In genomic region chr6:125839879-125840278, GRCh38 we compare ENCODE assay signal across 18 cellular contexts. TPM values are rescaled to one million over a fixed set of nuclear protein-coding genes. Genes with fewer than 3 reads are reported as not detected.
A peak's percentile ranks its signal among the peaks of the same experiment; 100 is the strongest.
DNase-seq lines count a peak whose midpoint lies in the region; ATAC-seq, FAIRE-seq and TF ChIP-seq lines count a peak whose summit lies in the region.
"Had no signal": no experiment of that assay in that cellular context is flagged by ENCODE, and none has a peak within 500 bp of the region (broad histone marks: within the 10 kb centered on the region; RNA-seq: fewer than 3 reads in every experiment).

No MANE protein-coding gene starts in this region.

- H3K27ac Mint-ChIP-seq in endothelial cell (ENCODE audit: unreplicated experiment): peak overlapping the region; percentile 65
- H3K27ac Mint-ChIP-seq: CD4-positive, CD25-positive, alpha-beta regulatory T cell had no signal

- H3K36me3 Mint-ChIP-seq in endothelial cell (ENCODE audit: low read depth, unreplicated experiment): peaks cover 4% of the 10 kb centered on the region

- H3K4me1 ChIP-seq in small intestine (ENCODE audit: control insufficient read depth in 2 of 2, insufficient read depth in 1 of 2, low read depth in 1 of 2, low read length in 1 of 2): no peaks in the 10 kb centered on the region

- H3K9me3 Mint-ChIP-seq in endothelial cell (ENCODE audit: unreplicated experiment): no peaks in the 10 kb centered on the region

- DNase-seq in NCI-H69 (lab: John Stamatoyannopoulos, UW) (peak; percentile 96), endothelial cell (ENCODE audit: low spot score) (no peak), small intestine (no peak), NCI-H2107 treated with DMSO at 0.1 percent for 48 hours (lab: John Stamatoyannopoulos, UW; ENCODE audit: unreplicated experiment) (no peak)
- no peak for DNase-seq in stimulated activated CD4-positive, alpha-beta T cell treated with anti-CD3 and anti-CD28 coated beads, Interleukin-2, amount 100 ng/mL, for 24 hours
- DNase-seq: ACHN; CD4-positive, CD25-positive, alpha-beta regulatory T cell; DMS53; GM23248; Karpas-422; MM.1S; NCI-H1105; NCI-H226; NCI-H526 treated with DMSO at 0.1 percent for 48 hours had no signal

- no peak overlapping the region for H3K27ac ChIP-seq in small intestine (ENCODE audit: low read depth in 1 of 2, low read length in 1 of 2)
- H3K27ac ChIP-seq: GM23248 had no signal

- peaks cover 3% of the 10 kb centered on the region for H3K27me3 Mint-ChIP-seq in endothelial cell (ENCODE audit: unreplicated experiment)
- H3K27me3 Mint-ChIP-seq: CD4-positive, CD25-positive, alpha-beta regulatory T cell had no signal

- H3K36me3 ChIP-seq in small intestine (ENCODE audit: control insufficient read depth in 2 of 2, insufficient read depth in 2 of 2, low read length in 2 of 2): no peaks in the 10 kb centered on the region

- H3K27me3 ChIP-seq in small intestine (ENCODE audit: control insufficient read depth in 2 of 2, insufficient read depth in 2 of 2, low read length in 2 of 2): no peaks in the 10 kb centered on the region

- peaks cover 41% of the 10 kb centered on the region for H3K4me1 Mint-ChIP-seq in endothelial cell (ENCODE audit: unreplicated experiment)

- peak; percentile 74 for FAIRE-seq in G401.6 (lab: Jason Lieb, UNC)
- FAIRE-seq in small intestine (lab: Jason Lieb, UNC): peak; percentile 55
- FAIRE-seq: GM12891 had no signal

- WGBS in small intestine, 3 donors: 28 to 74% (median 48%) methylated on average over 1 of the region's 1 CpG

- TF ChIP-seq CTCF in endothelial cell (IDR thresholded peaks at IDR 0.05; ENCODE audit: unreplicated experiment): no peak

- H3K9me3 ChIP-seq in small intestine (ENCODE audit: control insufficient read depth, low read depth): no peaks in the 10 kb centered on the region

- H3K4me3 Mint-ChIP-seq in endothelial cell (ENCODE audit: unreplicated experiment): no peak overlapping the region
- H3K4me3 Mint-ChIP-seq: CD4-positive, CD25-positive, alpha-beta regulatory T cell had no signal

- ATAC-seq in GM19395 (IDR thresholded peaks at IDR 0.05; ENCODE audit: unreplicated experiment): no peak
- ATAC-seq: Right ventricle myocardium inferior had no signal

- H3K4me3 ChIP-seq in small intestine (ENCODE audit: low read depth in 1 of 2, low read length in 2 of 2): no peak overlapping the region
- H3K4me3 ChIP-seq: GM23248 had no signal

RNA-seq across cellular contexts. Expression of gene NCOA7, which starts 49.1 kb away (rescaled TPM):
- total RNA-seq in endothelial cell (ENCODE audit: unreplicated experiment): 26.2 TPM
- polyA plus RNA-seq in small intestine: 10 to 100 TPM; 10.7 to 42.3 (median 11.3) TPM
